In the genomic region with DNA sequence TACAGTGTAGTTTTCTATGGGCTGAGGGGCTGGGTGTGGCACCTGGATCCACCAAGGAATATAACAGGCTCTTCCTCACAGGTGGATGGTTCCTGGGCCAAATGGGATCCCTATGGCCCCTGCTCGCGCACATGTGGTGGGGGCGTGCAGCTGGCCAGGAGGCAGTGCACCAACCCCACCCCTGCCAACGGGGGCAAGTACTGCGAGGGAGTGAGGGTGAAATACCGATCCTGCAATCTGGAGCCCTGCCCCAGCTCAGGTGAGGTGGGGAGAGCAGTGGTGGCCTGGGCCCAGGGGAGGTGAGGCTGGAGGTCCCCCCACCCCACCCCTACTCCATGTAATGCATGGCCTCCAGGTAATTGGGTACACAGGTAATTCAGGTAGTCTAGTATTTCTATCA, we compare ENCODE assay signal across 25 cellular contexts. TPM values are rescaled to one million over a fixed set of nuclear protein-coding genes. Genes with fewer than 3 reads are reported as not detected.
DNase-seq lines count a peak whose midpoint lies in the region; ATAC-seq, FAIRE-seq and TF ChIP-seq lines count a peak whose summit lies in the region.
"Had no signal": no experiment of that assay in that cellular context is flagged by ENCODE, and none has a peak within 500 bp of the region (broad histone marks: within the 10 kb centered on the region; RNA-seq: fewer than 3 reads in every experiment).

No MANE protein-coding gene starts in this region.

- H3K9me3 Mint-ChIP-seq in stimulated activated memory B cell treated with anti-CD40 and anti-IgM and Interleukin-4, amounts not matched to agents 10 μg/mL and 1 μg/mL and 100 μg/mL, for 72 hours, result no peaks in the 10 kb centered on the region
- H3K9me3 Mint-ChIP-seq: CD4-positive, alpha-beta T cell; CD8-positive, alpha-beta T cell had no signal

- no peaks in the 10 kb centered on the region for H3K4me1 Mint-ChIP-seq in stimulated activated memory B cell treated with anti-CD40 and anti-IgM and Interleukin-4, amounts not matched to agents 10 μg/mL and 1 μg/mL and 100 μg/mL, for 72 hours
- H3K4me1 Mint-ChIP-seq: B cell had no signal

- no peak overlapping the region for H3K27ac Mint-ChIP-seq in stimulated activated memory B cell treated with anti-CD40 and anti-IgM and Interleukin-4, amounts not matched to agents 10 μg/mL and 1 μg/mL and 100 μg/mL, for 72 hours
- H3K27ac Mint-ChIP-seq: B cell; CD4-positive, alpha-beta T cell; CD8-positive, alpha-beta T cell had no signal

- H3K27ac ChIP-seq in coronary artery, result no peak overlapping the region
- H3K27ac ChIP-seq: BLaER1 treated with 17β-estradiol and CSF1 and Interleukin-3, amounts not matched to agents 10 nM and 100 nM; C4-2B had no signal

- no peaks in the 10 kb centered on the region for H3K36me3 Mint-ChIP-seq in stimulated activated memory B cell treated with anti-CD40 and anti-IgM and Interleukin-4, amounts not matched to agents 10 μg/mL and 1 μg/mL and 100 μg/mL, for 72 hours
- H3K36me3 Mint-ChIP-seq: CD8-positive, alpha-beta T cell had no signal

- TF ChIP-seq CTCF in coronary artery (IDR thresholded peaks at IDR 0.05), result no peak

- peak; percentile 17 for ATAC-seq in stimulated activated memory B cell treated with anti-CD40 and anti-IgM and Interleukin-4, amounts not matched to agents 10 μg/mL and 1 μg/mL and 100 μg/mL, for 72 hours
- ATAC-seq: CD8-positive, alpha-beta T cell had no signal

- H3K27me3 ChIP-seq in H7 (ENCODE audit: control insufficient read depth, insufficient read depth, low read length), result no peaks in the 10 kb centered on the region
- H3K27me3 ChIP-seq: BLaER1 treated with 17β-estradiol and CSF1 and Interleukin-3, amounts not matched to agents 10 nM and 100 nM had no signal

- no peak for TF ChIP-seq POLR2A in H54 (IDR thresholded peaks at IDR 0.05; ENCODE audit: low read depth, low read length)

- no peaks in the 10 kb centered on the region; the same call in 1 of the 2 replicates for H3K36me3 ChIP-seq in H7 (replicated peaks; ENCODE audit: control insufficient read depth, insufficient read depth, low read length)
- H3K36me3 ChIP-seq: BLaER1 treated with 17β-estradiol and CSF1 and Interleukin-3, amounts not matched to agents 10 nM and 100 nM had no signal

- H3K4me3 ChIP-seq in H7 (ENCODE audit: insufficient read depth, low read depth, low read length) (no peak overlapping the region), coronary artery (no peak overlapping the region)
- H3K4me3 ChIP-seq: BLaER1 treated with 17β-estradiol and CSF1 and Interleukin-3, amounts not matched to agents 10 nM and 100 nM had no signal

- no peak overlapping the region for H3K4me3 Mint-ChIP-seq in stimulated activated memory B cell treated with anti-CD40 and anti-IgM and Interleukin-4, amounts not matched to agents 10 μg/mL and 1 μg/mL and 100 μg/mL, for 72 hours
- H3K4me3 Mint-ChIP-seq: B cell; CD4-positive, alpha-beta T cell; CD8-positive, alpha-beta T cell had no signal

- no peaks in the 10 kb centered on the region for H3K27me3 Mint-ChIP-seq in stimulated activated memory B cell treated with anti-CD40 and anti-IgM and Interleukin-4, amounts not matched to agents 10 μg/mL and 1 μg/mL and 100 μg/mL, for 72 hours
- H3K27me3 Mint-ChIP-seq: CD4-positive, alpha-beta T cell had no signal

- DNase-seq in H7 (peak; percentile 41), coronary artery (ENCODE audit: low spot score) (peak; percentile 63), mesenteric fat pad (ENCODE audit: low spot score) (peak; percentile 71), HK-2 (ENCODE audit: unreplicated experiment) (no peak), H54 (ENCODE audit: insufficient read length, low spot score) (no peak), NCI-H748 (lab: John Stamatoyannopoulos, UW; ENCODE audit: unreplicated experiment) (no peak)
- DNase-seq: 8988T; ACHN; AML-193; Calu3; CD4-positive, alpha-beta T cell; DMS79 treated with DMSO at 0.1 percent for 48 hours; GF-D8 had no signal

- FAIRE-seq in H54 (lab: Jason Lieb, UNC), result no peak
- FAIRE-seq: A204.1, D721Med, G401.6, GM12891, GM19239 had no signal

RNA-seq across cellular contexts. Expression of a gene that starts 20.7 kb away (rescaled TPM):
- total RNA-seq in H7 (2014; rRNA removed; shearing (Covaris generic)), result 0.85 and 1.1 TPM in 2 replicates
- total RNA-seq in mesenteric fat pad, result 61.2 TPM
- total RNA-seq: B cell; CD8-positive, alpha-beta T cell had no signal

RNA-seq across cellular contexts. Expression of a gene that starts 40.8 kb away (rescaled TPM):
- total RNA-seq in H7 (2014; rRNA removed; shearing (Covaris generic)), result 1.6 TPM in 2 replicates
- total RNA-seq in mesenteric fat pad, result 0.42 TPM
- total RNA-seq: A673; B cell; Caco-2; Calu3; CD4-positive, alpha-beta T cell; CD8-positive, alpha-beta T cell had no signal

Comparison
In these comparisons a context has a peak if more than half of its experiments do, and no peak if none do; other contexts are left out.
1. DNase-seq: peak in H7 (single experiment), coronary artery (single experiment) and mesenteric fat pad (single experiment); none in HK-2 (single experiment), H54 (single experiment) and NCI-H748 (single experiment).
2. RNA of a gene that starts 20.7 kb away (total RNA-seq): 61.2 TPM in mesenteric fat pad (single experiment); 0.85 to 1.1 TPM in H7; every median in the first group is over 10 times any median in the second.